8 cellular contexts compared by ENCODE assay signal in genomic region chr1:155561812-155562580, GRCh38. TPM values are rescaled to one million over a fixed set of nuclear protein-coding genes. Genes with fewer than 3 reads are reported as not detected.
DNase-seq lines count a peak whose midpoint lies in the region; ATAC-seq and TF ChIP-seq lines count a peak whose summit lies in the region.
"Not testable (repeated sequence)": the region's sequence is repeated elsewhere in the genome, so short reads cannot be mapped to it uniquely, and the experiment has no call there.

No MANE protein-coding gene starts in this region.

- peak; percentile 30 for ATAC-seq in GM21825 (IDR thresholded peaks at IDR 0.05; ENCODE audit: unreplicated experiment)
- peak; percentile 40 for ATAC-seq in gastroesophageal sphincter

- TF ChIP-seq EP300 in gastroesophageal sphincter (IDR thresholded peaks at IDR 0.05), result not testable (repeated sequence)

- BruUV-seq in Caco-2 (replicated peaks; lab: Mats Ljungman, UMichigan), result not testable (repeated sequence)

- H3K27me3 ChIP-seq in Caco-2 (replicated peaks; ENCODE audit: control insufficient read depth, insufficient read depth, low read length); gastroesophageal sphincter: not testable (repeated sequence)

- POLR2A ChIA-PET in Caco-2 (lab: Charles Lee), result interaction anchor here (0.6 kb wide), 1 partner anchor 289 kb away, joined by 4 read pairs; the partner anchor contains the start of gene CLK2

- not testable (repeated sequence) for H3K9me3 ChIP-seq in Caco-2, gastroesophageal sphincter

- not testable (repeated sequence) for H3K27me3 Mint-ChIP-seq in Caco-2 (ENCODE audit: insufficient read depth, unreplicated experiment); T-helper 2 cell treated with Interferon-gamma antibody and Interleukin-4, amounts not matched to agents 5 μg/mL and 100 μg/mL, for 36 hours (ENCODE audit: low read depth); activated naive CD8-positive, alpha-beta T cell treated with anti-CD3 and anti-CD28 coated beads for 36 hours; nephron progenitor cell (ENCODE audit: low read depth, poor library complexity)

- not testable (repeated sequence) for H3K4me1 ChIP-seq in Caco-2
- peaks cover 0 to 58% (median 22%) of the 10 kb centered on the region in 3 donors for H3K4me1 ChIP-seq in gastroesophageal sphincter

- H3K36me3 Mint-ChIP-seq in Caco-2 (ENCODE audit: insufficient read depth, unreplicated experiment), result peaks cover 27% of the 10 kb centered on the region
- H3K36me3 Mint-ChIP-seq in T-helper 2 cell treated with Interferon-gamma antibody and Interleukin-4, amounts not matched to agents 5 μg/mL and 100 μg/mL, for 36 hours (ENCODE audit: low read depth), result peaks cover 29% of the 10 kb centered on the region
- peaks cover 33% of the 10 kb centered on the region for H3K36me3 Mint-ChIP-seq in activated naive CD8-positive, alpha-beta T cell treated with anti-CD3 and anti-CD28 coated beads for 36 hours
- peaks cover 19% of the 10 kb centered on the region for H3K36me3 Mint-ChIP-seq in nephron progenitor cell (ENCODE audit: low read depth)

- WGBS in gastroesophageal sphincter (ENCODE audit: low coverage in 1 of 2), 2 donors, result 0% methylated on average over 8 to 12 of the region's 54 CpGs

- H3K4me3 Mint-ChIP-seq in Caco-2 (ENCODE audit: unreplicated experiment) (peak overlapping the region; percentile 86), nephron progenitor cell (peak overlapping the region; percentile 98)
- H3K4me3 Mint-ChIP-seq in T-helper 2 cell treated with Interferon-gamma antibody and Interleukin-4, amounts not matched to agents 5 μg/mL and 100 μg/mL, for 36 hours, result peak overlapping the region; percentile 98
- peak overlapping the region; percentile 99 for H3K4me3 Mint-ChIP-seq in activated naive CD8-positive, alpha-beta T cell treated with anti-CD3 and anti-CD28 coated beads for 36 hours

- DNase-seq in Caco-2, result peak in 1 of 2 experiments; percentile 34
- DNase-seq in Jurkat, Clone E6-1 (ENCODE audit: low read depth, low spot score), result not testable (repeated sequence)
- DNase-seq in T-helper 2 cell treated with Interferon-gamma antibody and Interleukin-4, amounts not matched to agents 5 μg/mL and 100 μg/mL, for 36 hours (ENCODE audit: low spot score), result peak; percentile 60
- DNase-seq in activated naive CD8-positive, alpha-beta T cell treated with anti-CD3 and anti-CD28 coated beads for 36 hours, result peak; percentile 73
- DNase-seq in nephron progenitor cell, result peak; percentile 81
- peak; percentile 77 for DNase-seq in stimulated activated CD8-positive, alpha-beta memory T cell treated with anti-CD3 and anti-CD28 coated beads, Interleukin-4, amount 100 ng/mL, for 48 hours

- intact Hi-C loops in Caco-2 (cut with micrococcal nuclease; ENCODE audit: unreplicated experiment), result not testable (repeated sequence)

- not testable (repeated sequence) for H3K9me3 Mint-ChIP-seq in Caco-2 (ENCODE audit: unreplicated experiment); T-helper 2 cell treated with Interferon-gamma antibody and Interleukin-4, amounts not matched to agents 5 μg/mL and 100 μg/mL, for 36 hours; activated naive CD8-positive, alpha-beta T cell treated with anti-CD3 and anti-CD28 coated beads for 36 hours; nephron progenitor cell

- peak overlapping the region; percentile 91 to 98 (median 96) for H3K27ac ChIP-seq in gastroesophageal sphincter

- H3K36me3 ChIP-seq in Caco-2 (ENCODE audit: control insufficient read depth, insufficient read depth, low read length); gastroesophageal sphincter: not testable (repeated sequence)

- TF ChIP-seq POLR2A in gastroesophageal sphincter (IDR thresholded peaks at IDR 0.05), result not testable (repeated sequence)

- H3K4me1 Mint-ChIP-seq in Caco-2 (ENCODE audit: low read depth, unreplicated experiment) (peaks cover 14% of the 10 kb centered on the region), nephron progenitor cell (peaks cover 19% of the 10 kb centered on the region)
- H3K4me1 Mint-ChIP-seq in T-helper 2 cell treated with Interferon-gamma antibody and Interleukin-4, amounts not matched to agents 5 μg/mL and 100 μg/mL, for 36 hours (ENCODE audit: low read depth), result peaks cover 36% of the 10 kb centered on the region
- peaks cover 42% of the 10 kb centered on the region for H3K4me1 Mint-ChIP-seq in activated naive CD8-positive, alpha-beta T cell treated with anti-CD3 and anti-CD28 coated beads for 36 hours

- CTCF ChIA-PET in Caco-2 (lab: Charles Lee), result not testable (repeated sequence)

- H3K4me3 ChIP-seq in Caco-2 (ENCODE audit: low read depth, low read length) (peak overlapping the region; percentile 98), gastroesophageal sphincter (peak overlapping the region; percentile 59 to 86)
- peak overlapping the region; percentile 90 for H3K4me3 ChIP-seq in Jurkat, Clone E6-1 (ENCODE audit: low read length)

- not testable (repeated sequence) for TF ChIP-seq CTCF in Caco-2 (IDR thresholded peaks at IDR 0.05; ENCODE audit: insufficient read depth in 1 of 2, low read depth in 1 of 2, low read length in 1 of 2, severe bottlenecking in 1 of 2, unreplicated experiment in 1 of 2); gastroesophageal sphincter (IDR thresholded peaks at IDR 0.05); nephron progenitor cell (IDR thresholded peaks at IDR 0.05)

- H3K27ac Mint-ChIP-seq in Caco-2 (ENCODE audit: unreplicated experiment), result peak overlapping the region; percentile 96
- H3K27ac Mint-ChIP-seq in T-helper 2 cell treated with Interferon-gamma antibody and Interleukin-4, amounts not matched to agents 5 μg/mL and 100 μg/mL, for 36 hours, result peak overlapping the region; percentile 98
- peak overlapping the region; percentile 99 for H3K27ac Mint-ChIP-seq in activated naive CD8-positive, alpha-beta T cell treated with anti-CD3 and anti-CD28 coated beads for 36 hours
- H3K27ac Mint-ChIP-seq in nephron progenitor cell, result peak overlapping the region; percentile 98

RNA-seq across cellular contexts. Expression of gene ASH1L, which starts 0.6 kb away (rescaled TPM):
- 39.4 and 45.1 TPM in 2 replicates for total RNA-seq in Caco-2 (2022)
- polyA plus RNA-seq in Jurkat, Clone E6-1 (2012; ENCODE audit: insufficient read depth, insufficient read length), result 7.0 TPM
- 10 to 100 TPM; 17.6 to 18.9 TPM for total RNA-seq in activated naive CD8-positive, alpha-beta T cell treated with anti-CD3 and anti-CD28 coated beads for 36 hours
- total RNA-seq in gastroesophageal sphincter, result 10 to 100 TPM; 55.6 to 81.3 (median 75.0) TPM

RNA-seq across cellular contexts. Expression of gene MSTO1, which starts 48.0 kb away (rescaled TPM):
- 64.3 and 65.3 TPM in 2 replicates for total RNA-seq in Caco-2 (2022)
- polyA plus RNA-seq in Jurkat, Clone E6-1 (2012; ENCODE audit: insufficient read depth, insufficient read length), result 97.3 TPM
- 10 to 100 TPM; 85.1 to 99.1 TPM for total RNA-seq in activated naive CD8-positive, alpha-beta T cell treated with anti-CD3 and anti-CD28 coated beads for 36 hours
- total RNA-seq in gastroesophageal sphincter, result 10 to 100 TPM in 1 of 4 donors, 1 to 10 TPM in 3; 7.6 to 13.2 (median 8.4) TPM
